ENCODE assay signal across 13 cellular contexts in the genomic region with DNA sequence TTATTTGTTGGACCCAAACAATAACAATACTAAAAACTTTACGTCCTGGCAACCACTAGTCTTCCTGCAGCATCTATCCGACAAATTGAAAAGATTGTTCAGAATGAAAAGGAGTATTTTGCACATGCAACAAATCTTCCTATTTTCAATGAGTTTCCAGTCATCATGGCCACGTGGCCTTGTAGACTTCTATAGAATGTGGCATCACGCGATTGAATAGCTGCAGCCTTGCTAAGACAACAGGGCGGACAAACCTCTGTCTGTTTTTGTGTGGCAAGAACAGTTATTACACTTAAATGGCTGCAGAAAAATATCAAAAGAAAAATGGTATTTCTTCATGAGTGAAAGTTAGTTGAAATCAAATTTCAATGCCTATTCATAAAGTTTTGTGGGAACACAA.
DNase-seq lines count a peak whose midpoint lies in the region; ATAC-seq, FAIRE-seq and TF ChIP-seq lines count a peak whose summit lies in the region.
"Had no signal": no experiment of that assay in that cellular context is flagged by ENCODE, and none has a peak within 500 bp of the region (broad histone marks: within the 10 kb centered on the region; RNA-seq: fewer than 3 reads in every experiment).

No MANE protein-coding gene starts in this region.

- H3K4me1 Mint-ChIP-seq in astrocyte (ENCODE audit: low read depth, unreplicated experiment): no peaks in the 10 kb centered on the region

- no peak overlapping the region for H3K4me2 ChIP-seq in astrocyte (ENCODE audit: low read length)

- H3K27me3 ChIP-seq in astrocyte (ENCODE audit: insufficient read depth, low read length): no peaks in the 10 kb centered on the region

- no peaks in the 10 kb centered on the region for H3K79me2 ChIP-seq in astrocyte (ENCODE audit: insufficient read depth, low read length)

- ATAC-seq in GM18511 (IDR thresholded peaks at IDR 0.05; ENCODE audit: unreplicated experiment) (no peak), GM21423 (IDR thresholded peaks at IDR 0.05; ENCODE audit: unreplicated experiment) (no peak), GM21723 (IDR thresholded peaks at IDR 0.05; ENCODE audit: unreplicated experiment) (no peak)
- ATAC-seq: HCT116 had no signal

- H3K27ac Mint-ChIP-seq in astrocyte (ENCODE audit: unreplicated experiment): no peak overlapping the region

- H3K4me3 Mint-ChIP-seq in astrocyte (ENCODE audit: unreplicated experiment): no peak overlapping the region

- H3K27ac ChIP-seq in astrocyte (ENCODE audit: low read depth, low read length): no peak overlapping the region
- H3K27ac ChIP-seq: C4-2B had no signal

- H3K36me3 Mint-ChIP-seq in astrocyte (ENCODE audit: low read depth, unreplicated experiment): no peaks in the 10 kb centered on the region

- no peaks in the 10 kb centered on the region for H3K27me3 Mint-ChIP-seq in astrocyte (ENCODE audit: low read depth, unreplicated experiment)

- no peaks in the 10 kb centered on the region for H3K9me3 ChIP-seq in astrocyte (ENCODE audit: insufficient read depth, low read depth, low read length)

- peak; percentile 28 for DNase-seq in NCI-H748 (lab: John Stamatoyannopoulos, UW; ENCODE audit: unreplicated experiment)
- no peak for DNase-seq in NCI-H748 treated with DMSO at 0.1 percent for 48 hours (lab: John Stamatoyannopoulos, UW)
- no peak for DNase-seq in astrocyte (ENCODE audit: low read depth)
- peak; percentile 4 for DNase-seq in glomerular endothelial cell (ENCODE audit: extremely low read depth, low read depth, low spot score)
- DNase-seq in retinal pigment epithelial cell (ENCODE audit: low read depth): no peak
- DNase-seq: Karpas-422, NCI-H187 treated with DMSO at 0.1 percent for 48 hours, NCI-H524 had no signal

- H4K20me1 ChIP-seq in astrocyte (ENCODE audit: insufficient read depth, low read length): no peaks in the 10 kb centered on the region

- H3K9ac ChIP-seq in astrocyte (ENCODE audit: low read length): no peak overlapping the region

- H3K36me3 ChIP-seq in astrocyte (ENCODE audit: insufficient read depth, low read length): no peaks in the 10 kb centered on the region

- no peak for FAIRE-seq in astrocyte (lab: Jason Lieb, UNC)

- TF ChIP-seq CTCF in astrocyte (IDR thresholded peaks at IDR 0.05; ENCODE audit: insufficient read depth, low read depth, low read length): no peak
- no peak for TF ChIP-seq CTCF in retinal pigment epithelial cell (conservative IDR thresholded peaks at IDR 0.05; ENCODE audit: low read depth, low read length)

- no peaks in the 10 kb centered on the region for H3K9me3 Mint-ChIP-seq in astrocyte (ENCODE audit: unreplicated experiment)

- H3K4me3 ChIP-seq in astrocyte (ENCODE audit: insufficient read depth, low read depth, low read length): no peak overlapping the region
- H3K4me3 ChIP-seq in retinal pigment epithelial cell (ENCODE audit: low read length): peak overlapping the region; percentile 33

- H3K4me1 ChIP-seq in astrocyte (ENCODE audit: insufficient read depth, low read length): no peaks in the 10 kb centered on the region

- H2AFZ ChIP-seq in astrocyte (ENCODE audit: low read depth, low read length): peak overlapping the region; percentile 41

Comparison
In these comparisons a context has a peak if more than half of its experiments do, and no peak if none do; other contexts are left out.
1. DNase-seq: peak in NCI-H748 (single experiment) and glomerular endothelial cell (single experiment); none in NCI-H748 treated with DMSO at 0.1 percent for 48 hours (single experiment), astrocyte (single experiment) and retinal pigment epithelial cell (single experiment).